38 cellular contexts compared by ENCODE assay signal in genomic region chr16:12250578-12250977, GRCh38.
"Had no signal": no experiment of that assay in that cellular context is flagged by ENCODE, and none has a peak within 500 bp of the region (broad histone marks: within the 10 kb centered on the region; RNA-seq: fewer than 3 reads in every experiment).

No MANE protein-coding gene starts in this region.

- ATAC-seq: activated CD8-positive, alpha-beta T cell treated with anti-CD3 and anti-CD28 coated beads for 36 hours; activated naive CD4-positive, alpha-beta T cell treated with anti-CD3 and anti-CD28 coated beads, Interleukin-2, amount 50 U/mL, for 72 hours; activated T-cell treated with anti-CD3 and anti-CD28 coated beads, Interleukin-2, amount 50 U/mL, for 4 hours; activated T-cell treated with anti-CD3 and anti-CD28 coated beads, Interleukin-2, amount 50 U/mL, for 72 hours; activated T-helper 17 cell treated with anti-CD3 and anti-CD28 coated beads, Interleukin-2, amount 50 U/mL, for 72 hours had no signal

- H3K36me3 ChIP-seq: adrenal gland, cardiac muscle cell had no signal

- H3K4me1 Mint-ChIP-seq: activated CD4-positive, alpha-beta T cell treated with anti-CD3 and anti-CD28 coated beads, Interleukin-2, amount 10 ng/mL, durations not matched to agents 24 days and 14 days; activated naive CD8-positive, alpha-beta T cell treated with anti-CD3 and anti-CD28 coated beads for 36 hours had no signal

- H3K36me3 Mint-ChIP-seq: activated CD4-positive, alpha-beta memory T cell treated with anti-CD3 and anti-CD28 coated beads for 36 hours; activated naive CD4-positive, alpha-beta T cell treated with anti-CD3 and anti-CD28 coated beads, Interleukin-2, amount 50 U/mL, for 72 hours; activated naive CD8-positive, alpha-beta T cell treated with anti-CD3 and anti-CD28 coated beads for 36 hours; brain had no signal

- H3K4me1 ChIP-seq: adrenal gland had no signal

- H3K27me3 Mint-ChIP-seq: activated B cell treated with CpG ODN at 0.5 μM for 24 hours; activated CD4-positive, alpha-beta memory T cell treated with anti-CD3 and anti-CD28 coated beads for 36 hours; activated CD4-positive, alpha-beta T cell treated with anti-CD3 and anti-CD28 coated beads, Interleukin-2, amount 10 ng/mL, durations not matched to agents 24 days and 14 days; activated CD8-positive, alpha-beta T cell treated with anti-CD3 and anti-CD28 coated beads for 36 hours; activated naive CD8-positive, alpha-beta T cell treated with anti-CD3 and anti-CD28 coated beads for 36 hours; activated T-helper 17 cell treated with anti-CD3 and anti-CD28 coated beads, Interleukin-2, amount 50 U/mL, for 72 hours; brain; central memory CD8-positive, alpha-beta T cell had no signal

- H3K27ac ChIP-seq: adrenal gland, cardiac muscle cell, VCaP had no signal

- H3K4me3 Mint-ChIP-seq: activated B cell treated with CpG ODN at 0.5 μM for 24 hours; activated CD4-positive, alpha-beta memory T cell treated with anti-CD3 and anti-CD28 coated beads for 36 hours; activated CD4-positive, alpha-beta T cell treated with anti-CD3 and anti-CD28 coated beads, Interleukin-2, amount 10 ng/mL, durations not matched to agents 24 days and 14 days; activated CD8-positive, alpha-beta T cell treated with anti-CD3 and anti-CD28 coated beads for 36 hours; activated naive CD4-positive, alpha-beta T cell treated with anti-CD3 and anti-CD28 coated beads for 36 hours; activated naive CD8-positive, alpha-beta T cell treated with anti-CD3 and anti-CD28 coated beads for 36 hours; activated T-cell treated with anti-CD3 and anti-CD28 coated beads, Interleukin-2, amount 50 U/mL, for 4 hours; activated T-cell treated with anti-CD3 and anti-CD28 coated beads, Interleukin-2, amount 50 U/mL, for 72 hours; activated T-helper 1 cell treated with anti-CD3 and anti-CD28 coated beads, Interleukin-12 subunit alpha, Interleukin-12 subunit beta, Interleukin-2, Interleukin-4 antibody, amounts not matched to agents 30 ng/mL and 10 ng/mL and 1 ng/mL, durations not matched to agents 14 hours and 24 hours and 36 hours; activated T-helper 17 cell treated with anti-CD3 and anti-CD28 coated beads, Interleukin-2, amount 50 U/mL, for 72 hours; brain; central memory CD8-positive, alpha-beta T cell; T-helper 1 cell treated with Interleukin-12 subunit alpha and Interleukin-12 subunit beta and Interleukin-4 antibody, amounts not matched to agents 30 μg/mL and 1 μg/mL, for 36 hours; T-helper 2 cell treated with Interferon-gamma antibody and Interleukin-4, amounts not matched to agents 5 μg/mL and 100 μg/mL, for 36 hours had no signal

- H3K9me3 ChIP-seq: adrenal gland had no signal

- H3K27ac Mint-ChIP-seq: activated B cell treated with CpG ODN at 0.5 μM for 24 hours; activated CD4-positive, alpha-beta memory T cell treated with anti-CD3 and anti-CD28 coated beads for 36 hours; activated CD4-positive, alpha-beta T cell treated with anti-CD3 and anti-CD28 coated beads, Interleukin-2, amount 10 ng/mL, durations not matched to agents 24 days and 14 days; activated CD8-positive, alpha-beta T cell treated with anti-CD3 and anti-CD28 coated beads for 36 hours; activated naive CD4-positive, alpha-beta T cell treated with anti-CD3 and anti-CD28 coated beads for 36 hours; activated naive CD4-positive, alpha-beta T cell treated with anti-CD3 and anti-CD28 coated beads, Interleukin-2, amount 50 U/mL, for 72 hours; activated naive CD8-positive, alpha-beta T cell treated with anti-CD3 and anti-CD28 coated beads for 36 hours; activated T-cell treated with anti-CD3 and anti-CD28 coated beads, Interleukin-2, amount 50 U/mL, for 72 hours; activated T-helper 1 cell treated with anti-CD3 and anti-CD28 coated beads, Interleukin-12 subunit alpha, Interleukin-12 subunit beta, Interleukin-2, Interleukin-4 antibody, amounts not matched to agents 30 ng/mL and 10 ng/mL and 1 ng/mL, durations not matched to agents 14 hours and 24 hours and 36 hours; activated T-helper 17 cell treated with anti-CD3 and anti-CD28 coated beads, Interleukin-2, amount 50 U/mL, for 72 hours; brain; T-helper 1 cell treated with Interleukin-12 subunit alpha and Interleukin-12 subunit beta and Interleukin-4 antibody, amounts not matched to agents 30 μg/mL and 1 μg/mL, for 36 hours; T-helper 2 cell treated with Interferon-gamma antibody and Interleukin-4, amounts not matched to agents 5 μg/mL and 100 μg/mL, for 36 hours had no signal

- H3K9me3 Mint-ChIP-seq: activated B cell treated with CpG ODN at 0.5 μM for 24 hours; activated CD4-positive, alpha-beta memory T cell treated with anti-CD3 and anti-CD28 coated beads for 36 hours; activated CD4-positive, alpha-beta T cell treated with anti-CD3 and anti-CD28 coated beads, Interleukin-2, amount 10 ng/mL, durations not matched to agents 24 days and 14 days; activated CD8-positive, alpha-beta T cell treated with anti-CD3 and anti-CD28 coated beads for 36 hours; activated naive CD4-positive, alpha-beta T cell treated with anti-CD3 and anti-CD28 coated beads for 36 hours; activated naive CD4-positive, alpha-beta T cell treated with anti-CD3 and anti-CD28 coated beads, Interleukin-2, amount 50 U/mL, for 72 hours; activated naive CD8-positive, alpha-beta T cell treated with anti-CD3 and anti-CD28 coated beads for 36 hours; activated T-cell treated with anti-CD3 and anti-CD28 coated beads, Interleukin-2, amount 50 U/mL, for 4 hours; activated T-cell treated with anti-CD3 and anti-CD28 coated beads, Interleukin-2, amount 50 U/mL, for 72 hours; activated T-helper 1 cell treated with anti-CD3 and anti-CD28 coated beads, Interleukin-12 subunit alpha, Interleukin-12 subunit beta, Interleukin-2, Interleukin-4 antibody, amounts not matched to agents 30 ng/mL and 10 ng/mL and 1 ng/mL, durations not matched to agents 14 hours and 24 hours and 36 hours; activated T-helper 17 cell treated with anti-CD3 and anti-CD28 coated beads, Interleukin-2, amount 50 U/mL, for 72 hours; central memory CD8-positive, alpha-beta T cell; T-helper 1 cell treated with Interleukin-12 subunit alpha and Interleukin-12 subunit beta and Interleukin-4 antibody, amounts not matched to agents 30 μg/mL and 1 μg/mL, for 36 hours; T-helper 2 cell treated with Interferon-gamma antibody and Interleukin-4, amounts not matched to agents 5 μg/mL and 100 μg/mL, for 36 hours had no signal

- H3K27me3 ChIP-seq: adrenal gland, cardiac muscle cell had no signal

- H3K4me3 ChIP-seq: adrenal gland, cardiac muscle cell had no signal

- DNase-seq: activated B cell treated with CpG ODN at 0.5 μM for 24 hours; activated CD4-positive, alpha-beta memory T cell treated with anti-CD3 and anti-CD28 coated beads for 36 hours; activated CD4-positive, alpha-beta T cell treated with anti-CD3 and anti-CD28 coated beads for 4 hours; activated CD4-positive, alpha-beta T cell treated with anti-CD3 and anti-CD28 coated beads, Interleukin-2, amount 10 ng/mL, durations not matched to agents 24 days and 14 days; activated CD4-positive, alpha-beta T cell treated with anti-CD3 and anti-CD28 coated beads, Interleukin-2, amount 50 U/mL, for 1 hour; activated CD4-positive, alpha-beta T cell treated with anti-CD3 and anti-CD28 coated beads, Interleukin-2, amount 50 U/mL, for 4 hours; activated CD4-positive, CD25-positive, alpha-beta regulatory T cell treated with anti-CD3 and anti-CD28 coated beads, Interleukin-2, amount 50 U/mL, for 72 hours; activated CD8-positive, alpha-beta memory T cell treated with anti-CD3 and anti-CD28 coated beads, Interleukin-2, amount 50 U/mL, for 4 hours; activated CD8-positive, alpha-beta T cell treated with anti-CD3 and anti-CD28 coated beads for 36 hours; activated effector memory CD4-positive, alpha-beta T cell treated with anti-CD3 and anti-CD28 coated beads, Interleukin-2, amount 50 U/mL, for 16 hours; activated gamma-delta T cell treated with Interleukin-2 at 50 U/mL for 16 hours; activated naive CD4-positive, alpha-beta T cell; activated naive CD4-positive, alpha-beta T cell treated with anti-CD3 and anti-CD28 coated beads for 36 hours; activated naive CD4-positive, alpha-beta T cell treated with anti-CD3 and anti-CD28 coated beads, Interleukin-2, amount 50 U/mL, for 16 hours; activated naive CD8-positive, alpha-beta T cell treated with anti-CD3 and anti-CD28 coated beads for 36 hours; activated T-cell treated with anti-CD3 and anti-CD28 coated beads for 4 hours; activated T-cell treated with anti-CD3 and anti-CD28 coated beads, Interleukin-2, amount 50 U/mL, for 1 hour; activated T-cell treated with anti-CD3 and anti-CD28 coated beads, Interleukin-2, amount 50 U/mL, for 4 hours; activated T-cell treated with anti-CD3 and anti-CD28 coated beads, Interleukin-2, amount 50 U/mL, for 72 hours; adrenal gland; amniotic stem cell; aorta; caudate nucleus; cerebellar nuclear complex; T-helper 1 cell; T-helper 2 cell; T-helper 9 cell had no signal

- FAIRE-seq: bronchial epithelial cell, TTC549 had no signal
